Comparison of ENCODE assay signal across 8 cellular contexts in genomic region chr6:147322299-147323162, GRCh38.
DNase-seq lines count a peak whose midpoint lies in the region; TF ChIP-seq lines count a peak whose summit lies in the region.

No MANE protein-coding gene starts in this region.

- peak overlapping the region; percentile 30 for H3K4me3 Mint-ChIP-seq in activated CD4-positive, alpha-beta T cell treated with anti-CD3 and anti-CD28 coated beads, Interleukin-2, amount 10 ng/mL, durations not matched to agents 7 days and 5 days
- no peak overlapping the region; the same call in 1 of the 2 replicates for H3K4me3 Mint-ChIP-seq in HFFc6

- H3K9me3 Mint-ChIP-seq in activated CD4-positive, alpha-beta T cell treated with anti-CD3 and anti-CD28 coated beads, Interleukin-2, amount 10 ng/mL, durations not matched to agents 7 days and 5 days, result no peaks in the 10 kb centered on the region
- no peaks in the 10 kb centered on the region for H3K9me3 Mint-ChIP-seq in HFFc6

- no peaks in the 10 kb centered on the region for H3K27me3 Mint-ChIP-seq in activated CD4-positive, alpha-beta T cell treated with anti-CD3 and anti-CD28 coated beads, Interleukin-2, amount 10 ng/mL, durations not matched to agents 7 days and 5 days
- H3K27me3 Mint-ChIP-seq in HFFc6 (ENCODE audit: insufficient read depth), result no peaks in the 10 kb centered on the region

- CTCF ChIA-PET in activated CD4-positive, alpha-beta T cell treated with anti-CD3 and anti-CD28 coated beads, Interleukin-2, amount 10 ng/mL, durations not matched to agents 7 days and 5 days (lab: Charles Lee), result no interaction called here

- DNase-seq in activated CD4-positive, alpha-beta T cell treated with anti-CD3 and anti-CD28 coated beads, Interleukin-2, amount 10 ng/mL, durations not matched to agents 7 days and 5 days, result peak; percentile 37
- DNase-seq in activated CD4-positive, alpha-beta T cell treated with anti-CD3 and anti-CD28 coated beads, Interleukin-2, amount 50 U/mL, for 48 hours, result no peak
- DNase-seq in HFFc6, result peak; percentile 59
- DNase-seq in NOMO-1 (lab: John Stamatoyannopoulos, UW; ENCODE audit: unreplicated experiment in 2 of 2), result peak; percentile 80 to 94
- peak; percentile 9 for DNase-seq in fibroblast of the aortic adventitia (ENCODE audit: low read depth)
- DNase-seq in NCI-H1417 (lab: John Stamatoyannopoulos, UW), result no peak
- no peak for DNase-seq in activated effector memory CD4-positive, alpha-beta T cell treated with Interleukin-2 at 50 U/mL for 16 hours
- no peak for DNase-seq in NCI-H526 treated with DMSO at 0.1 percent for 48 hours (lab: John Stamatoyannopoulos, UW)

- H3K4me3 ChIP-seq in fibroblast of the aortic adventitia (ENCODE audit: low read depth, low read length), result no peak overlapping the region

- POLR2A ChIA-PET in activated CD4-positive, alpha-beta T cell treated with anti-CD3 and anti-CD28 coated beads, Interleukin-2, amount 10 ng/mL, durations not matched to agents 7 days and 5 days (lab: Charles Lee), result no interaction called here

- peaks cover 23% of the 10 kb centered on the region for H3K36me3 Mint-ChIP-seq in activated CD4-positive, alpha-beta T cell treated with anti-CD3 and anti-CD28 coated beads, Interleukin-2, amount 10 ng/mL, durations not matched to agents 7 days and 5 days (ENCODE audit: low read depth)
- peaks cover 16% of the 10 kb centered on the region for H3K36me3 Mint-ChIP-seq in HFFc6 (ENCODE audit: low read depth)

- TF ChIP-seq CTCF in HFFc6 (IDR thresholded peaks at IDR 0.05) (no peak), fibroblast of the aortic adventitia (IDR thresholded peaks at IDR 0.05; ENCODE audit: insufficient read depth, low read length) (no peak)

- peaks cover 18% of the 10 kb centered on the region for H3K4me1 Mint-ChIP-seq in activated CD4-positive, alpha-beta T cell treated with anti-CD3 and anti-CD28 coated beads, Interleukin-2, amount 10 ng/mL, durations not matched to agents 7 days and 5 days
- H3K4me1 Mint-ChIP-seq in HFFc6 (ENCODE audit: low read depth), result peaks cover 9% of the 10 kb centered on the region; the same call in 1 of the 2 replicates

- H3K27ac Mint-ChIP-seq in activated CD4-positive, alpha-beta T cell treated with anti-CD3 and anti-CD28 coated beads, Interleukin-2, amount 10 ng/mL, durations not matched to agents 7 days and 5 days, result peak overlapping the region; percentile 84
- H3K27ac Mint-ChIP-seq in HFFc6, result peak overlapping the region; percentile 65; the same call in 1 of the 2 replicates

Comparison
In these comparisons a context has a peak if more than half of its experiments do, and no peak if none do; other contexts are left out.
1. DNase-seq: peak in activated CD4-positive, alpha-beta T cell treated with anti-CD3 and anti-CD28 coated beads, Interleukin-2, amount 10 ng/mL, durations not matched to agents 7 days and 5 days (single experiment), HFFc6 (single experiment), NOMO-1 (2 of 2) and fibroblast of the aortic adventitia (single experiment); none in activated CD4-positive, alpha-beta T cell treated with anti-CD3 and anti-CD28 coated beads, Interleukin-2, amount 50 U/mL, for 48 hours (0 of 2), NCI-H1417 (0 of 3), activated effector memory CD4-positive, alpha-beta T cell treated with Interleukin-2 at 50 U/mL for 16 hours (single experiment) and NCI-H526 treated with DMSO at 0.1 percent for 48 hours (single experiment).